In genomic region chr5:1066676-1067075, GRCh38 we compare ENCODE assay signal across 26 cellular contexts. TPM values are rescaled to one million over a fixed set of nuclear protein-coding genes. Genes with fewer than 3 reads are reported as not detected.
DNase-seq lines count a peak whose midpoint lies in the region; ATAC-seq, FAIRE-seq and TF ChIP-seq lines count a peak whose summit lies in the region.
"Had no signal": no experiment of that assay in that cellular context is flagged by ENCODE, and none has a peak within 500 bp of the region (broad histone marks: within the 10 kb centered on the region; RNA-seq: fewer than 3 reads in every experiment).

No MANE protein-coding gene starts in this region.

- in situ Hi-C loops in K562 (cut with MboI), result no loop called here

- H3K9me3 ChIP-seq in K562 (replicated peaks; ENCODE audit: control insufficient read depth, insufficient read depth, low read depth, low read length) (no peaks in the 10 kb centered on the region), osteoblast (ENCODE audit: low read depth, low read length) (no peaks in the 10 kb centered on the region), PC-3 (ENCODE audit: low read length) (no peaks in the 10 kb centered on the region)

- H3K36me3 ChIP-seq in K562 (ENCODE audit: control insufficient read depth, insufficient read depth, low read length) (no peaks in the 10 kb centered on the region), osteoblast (ENCODE audit: insufficient read depth, low read length) (no peaks in the 10 kb centered on the region), PC-3 (ENCODE audit: low read depth, low read length) (no peaks in the 10 kb centered on the region; the same call in 1 of the 2 replicates)

- H3K27me3 ChIP-seq in K562 (ENCODE audit: control insufficient read depth in 2 of 2, insufficient read depth in 2 of 2, low read length in 2 of 2) (peaks cover 0 to 44% of the 10 kb centered on the region in 2 experiments; a peak in 4 of 5 replicates), osteoblast (ENCODE audit: insufficient read depth, low read length) (no peaks in the 10 kb centered on the region), PC-3 (ENCODE audit: low read length) (no peaks in the 10 kb centered on the region)

- BruUV-seq in K562 (replicated peaks; lab: Mats Ljungman, UMichigan) (no TSS peak), PC-3 (replicated peaks; lab: Mats Ljungman, UMichigan) (no TSS peak)

- H3K4me2 ChIP-seq in K562 (ENCODE audit: insufficient read depth, low read length) (no peak overlapping the region), osteoblast (ENCODE audit: insufficient read depth, low read length) (no peak overlapping the region), PC-3 (ENCODE audit: low read length) (no peak overlapping the region)

- H3K4me3 Mint-ChIP-seq in activated T-cell treated with anti-CD3 and anti-CD28 coated beads, Interleukin-2, amount 50 U/mL, for 24 hours, result no peak overlapping the region
- H3K4me3 Mint-ChIP-seq in natural killer cell treated with Interleukin-12 subunit alpha and Interleukin-12 subunit beta and Interleukin-15 and Interleukin-18, amount 100 ng/mL, for 72 hours, result no peak overlapping the region
- no peak overlapping the region for H3K4me3 Mint-ChIP-seq in natural killer cell
- H3K4me3 Mint-ChIP-seq: CD4-positive, CD25-positive, alpha-beta regulatory T cell had no signal

- peaks cover 48% of the 10 kb centered on the region for H3K36me3 Mint-ChIP-seq in activated T-cell treated with anti-CD3 and anti-CD28 coated beads, Interleukin-2, amount 50 U/mL, for 24 hours (ENCODE audit: low read depth)
- H3K36me3 Mint-ChIP-seq in natural killer cell treated with Interleukin-12 subunit alpha and Interleukin-12 subunit beta and Interleukin-15 and Interleukin-18, amount 100 ng/mL, for 72 hours, result no peaks in the 10 kb centered on the region
- no peaks in the 10 kb centered on the region for H3K36me3 Mint-ChIP-seq in natural killer cell

- H3K9ac ChIP-seq in K562 (ENCODE audit: insufficient read depth in 1 of 2, low read depth in 2 of 2, low read length in 2 of 2), result no peak overlapping the region; a peak in 1 of 4 replicates
- H3K9ac ChIP-seq in PC-3 (ENCODE audit: low read length), result no peak overlapping the region
- H3K9ac ChIP-seq: GM23248 had no signal

- CTCF ChIA-PET in K562 (lab: Yijun Ruan, JAX; ENCODE audit: low intra/inter-chr PET ratio), result no interaction called here
- CTCF ChIA-PET in PC-3 (lab: Charles Lee), result no interaction called here

- H3K4me1 ChIP-seq in K562 (replicated peaks in 1 of 2; ENCODE audit: control insufficient read depth in 2 of 2, insufficient read depth in 2 of 2, low read length in 2 of 2) (peaks cover 14 to 59% of the 10 kb centered on the region in 2 experiments; a peak in 4 of 5 replicates), osteoblast (ENCODE audit: insufficient read depth, low read length) (no peaks in the 10 kb centered on the region), PC-3 (ENCODE audit: insufficient read depth, low read length) (no peaks in the 10 kb centered on the region)

- POLR2A ChIA-PET in K562 (lab: Yijun Ruan, JAX), result interaction anchor here (0.6 to 1.3 kb wide), 4 partner anchors 9 to 51 kb away, joined by 3 to 5 read pairs (median 4); no protein-coding TSS in a partner anchor
- POLR2A ChIA-PET in PC-3 (lab: Charles Lee; ENCODE audit: unreplicated experiment), result no interaction called here

- peak overlapping the region; percentile 63 for H3K27ac Mint-ChIP-seq in activated T-cell treated with anti-CD3 and anti-CD28 coated beads, Interleukin-2, amount 50 U/mL, for 24 hours
- H3K27ac Mint-ChIP-seq in natural killer cell treated with Interleukin-12 subunit alpha and Interleukin-12 subunit beta and Interleukin-15 and Interleukin-18, amount 100 ng/mL, for 72 hours, result no peak overlapping the region
- H3K27ac Mint-ChIP-seq in natural killer cell, result peak overlapping the region in 1 of 2 donors; percentile 33

- no peak for FAIRE-seq in K562 (lab: Jason Lieb, UNC)
- FAIRE-seq: GM12891, HTR-8/SVneo, RCC 7860 had no signal

- TF ChIP-seq POLR2A in K562 (conservative IDR thresholded peaks at IDR 0.05), result no peak

- no peaks in the 10 kb centered on the region for H3K27me3 Mint-ChIP-seq in activated T-cell treated with anti-CD3 and anti-CD28 coated beads, Interleukin-2, amount 50 U/mL, for 24 hours
- H3K27me3 Mint-ChIP-seq in natural killer cell treated with Interleukin-12 subunit alpha and Interleukin-12 subunit beta and Interleukin-15 and Interleukin-18, amount 100 ng/mL, for 72 hours, result no peaks in the 10 kb centered on the region
- no peaks in the 10 kb centered on the region for H3K27me3 Mint-ChIP-seq in natural killer cell (ENCODE audit: low read depth in 2 of 2)
- H3K27me3 Mint-ChIP-seq: CD4-positive, CD25-positive, alpha-beta regulatory T cell had no signal

- H3K27ac ChIP-seq in K562 (ENCODE audit: extremely low read depth, low read depth, low read length) (no peak overlapping the region), osteoblast (ENCODE audit: low read depth, low read length) (no peak overlapping the region), PC-3 (ENCODE audit: low read length) (no peak overlapping the region)
- H3K27ac ChIP-seq: GM23248 had no signal

- no peak for TF ChIP-seq EP300 in K562 (IDR thresholded peaks at IDR 0.05; ENCODE audit: low read length)

- TF ChIP-seq RAD21 in K562 (CRISPR knock-in tag; conservative IDR thresholded peaks at IDR 0.05 in 1 of 2, IDR thresholded peaks at IDR 0.05 in 1 of 2), result no peak

- ATAC-seq in natural killer cell treated with Interleukin-12 subunit alpha and Interleukin-12 subunit beta and Interleukin-15 and Interleukin-18, amount 100 ng/mL, for 72 hours, result peak in 1 of 2 donors; percentile 16
- no peak for ATAC-seq in natural killer cell
- peak; percentile 10; the same call in 2 of the 3 replicates for ATAC-seq in K562
- ATAC-seq in PC-3, result no peak
- ATAC-seq: HCT116 had no signal

- TF ChIP-seq CTCF in natural killer cell (IDR thresholded peaks at IDR 0.05) (no peak), K562 (IDR thresholded peaks at IDR 0.05 in 2 of 3, conservative IDR thresholded peaks at IDR 0.05 in 1 of 3; ENCODE audit: insufficient read depth in 2 of 3, low read depth in 1 of 3, low read length in 3 of 3) (no peak), osteoblast (IDR thresholded peaks at IDR 0.05; ENCODE audit: extremely low read depth, low read depth, low read length) (no peak), PC-3 (conservative IDR thresholded peaks at IDR 0.05; ENCODE audit: low read depth, low read length) (no peak)

- H3K4me3 ChIP-seq in K562 (no peak overlapping the region), osteoblast (ENCODE audit: insufficient read depth, low read length) (no peak overlapping the region), PC-3 (ENCODE audit: low read length) (no peak overlapping the region)
- H3K4me3 ChIP-seq: GM23248 had no signal

- no peaks in the 10 kb centered on the region for H3K4me1 Mint-ChIP-seq in activated T-cell treated with anti-CD3 and anti-CD28 coated beads, Interleukin-2, amount 50 U/mL, for 24 hours (ENCODE audit: low read depth)
- no peaks in the 10 kb centered on the region for H3K4me1 Mint-ChIP-seq in natural killer cell treated with Interleukin-12 subunit alpha and Interleukin-12 subunit beta and Interleukin-15 and Interleukin-18, amount 100 ng/mL, for 72 hours (ENCODE audit: low read depth in 2 of 2)
- no peaks in the 10 kb centered on the region for H3K4me1 Mint-ChIP-seq in natural killer cell
- H3K4me1 Mint-ChIP-seq: CD4-positive, CD25-positive, alpha-beta regulatory T cell had no signal

- no peaks in the 10 kb centered on the region for H3K9me2 ChIP-seq in PC-3 (replicated peaks; ENCODE audit: low read length)

- no peaks in the 10 kb centered on the region for H3K9me1 ChIP-seq in K562 (ENCODE audit: control insufficient read depth, insufficient read depth, low read length)

- WGBS in K562 (ENCODE audit: insufficient coverage, low coverage, missing lambda C conversion rate), result 30% methylated on average over 12 of the region's 12 CpGs

- H3K9me3 Mint-ChIP-seq in activated T-cell treated with anti-CD3 and anti-CD28 coated beads, Interleukin-2, amount 50 U/mL, for 24 hours, result no peaks in the 10 kb centered on the region
- no peaks in the 10 kb centered on the region for H3K9me3 Mint-ChIP-seq in natural killer cell treated with Interleukin-12 subunit alpha and Interleukin-12 subunit beta and Interleukin-15 and Interleukin-18, amount 100 ng/mL, for 72 hours
- H3K9me3 Mint-ChIP-seq in natural killer cell, result no peaks in the 10 kb centered on the region

- DNase-seq in activated T-cell treated with anti-CD3 and anti-CD28 coated beads, Interleukin-2, amount 50 U/mL, for 24 hours, result no peak
- no peak for DNase-seq in activated T-cell treated with anti-CD3 and anti-CD28 coated beads for 4 hours
- peak; percentile 22 for DNase-seq in natural killer cell treated with Interleukin-12 subunit alpha and Interleukin-12 subunit beta and Interleukin-15 and Interleukin-18, amount 100 ng/mL, for 72 hours (ENCODE audit: low spot score)
- no peak for DNase-seq in natural killer cell
- no peak for DNase-seq in K562 (ENCODE audit: extremely low read depth in 1 of 4, low spot score in 3 of 4)
- peak; percentile 85 for DNase-seq in osteoblast (ENCODE audit: insufficient read length, low spot score, missing footprints)
- no peak for DNase-seq in GOT3 (lab: John Stamatoyannopoulos, UW)
- DNase-seq in PC-3, result no peak
- DNase-seq: AML-193; CD4-positive, CD25-positive, alpha-beta regulatory T cell; DMS153; GM23248; IMR-90; MV-4-11; NCI-H1105 treated with DMSO at 0.1 percent for 48 hours; NCI-H2029 treated with DMSO at 0.1 percent for 48 hours; NCI-H2171; NCI-H345; NCI-H524; NCI-H82; SHP77 had no signal

- intact Hi-C loops in natural killer cell (cut with micrococcal nuclease), result no loop called here
- intact Hi-C loops in K562 (cut with micrococcal nuclease), result loop anchor here (5.0 kb wide), 1 partner anchor 51 kb away; no protein-coding TSS in a partner anchor
- intact Hi-C loops in PC-3 (cut with micrococcal nuclease), result no loop called here

- H3K79me2 ChIP-seq in K562 (ENCODE audit: control insufficient read depth, insufficient read depth, low read length) (no peaks in the 10 kb centered on the region), osteoblast (ENCODE audit: insufficient read depth, low read length) (no peaks in the 10 kb centered on the region), PC-3 (ENCODE audit: low read length) (no peaks in the 10 kb centered on the region)

- peaks cover 24% of the 10 kb centered on the region for H4K20me1 ChIP-seq in K562 (replicated peaks; ENCODE audit: control insufficient read depth, insufficient read depth, low read length)
- H4K20me1 ChIP-seq in osteoblast (ENCODE audit: insufficient read depth, low read length), result no peaks in the 10 kb centered on the region
- H4K20me1 ChIP-seq in PC-3 (ENCODE audit: low read length), result no peaks in the 10 kb centered on the region

- no peaks in the 10 kb centered on the region for H3F3A ChIP-seq in PC-3 (ENCODE audit: low read length, unreplicated experiment)

- H2AFZ ChIP-seq in K562 (ENCODE audit: low read depth, low read length) (no peak overlapping the region), osteoblast (ENCODE audit: low read length) (no peak overlapping the region), PC-3 (ENCODE audit: low read length) (no peak overlapping the region)
- H2AFZ ChIP-seq: GM23248 had no signal

RNA-seq across cellular contexts. Expression of gene SLC12A7, which starts 45.2 kb away (rescaled TPM):
- 10 to 100 TPM; 13.5 to 21.9 TPM for total RNA-seq in natural killer cell treated with Interleukin-12 subunit alpha and Interleukin-12 subunit beta and Interleukin-15 and Interleukin-18, amount 100 ng/mL, for 72 hours
- total RNA-seq in natural killer cell (10 to 100 TPM; 53.2 to 92.5 (median 81.3) TPM), K562 (2014; rRNA removed) (1.1 and 1.3 TPM in 2 replicates), K562 (2014; rRNA removed; fragmentation: Illumina TruSeq; extraction: Trizol) (0.11 and 0.22 TPM in 2 replicates), K562 (2015; rRNA removed; fragmentation: Illumina TruSeq; extraction: Trizol) (0.51 and 0.53 TPM in 2 replicates), K562 (2021) (1.8 and 1.9 TPM in 2 replicates), osteoblast (6.9 and 8.0 TPM in 2 replicates), PC-3 (2014; rRNA removed) (48.2 and 58.3 TPM in 2 replicates)
- total RNA-seq in K562 (2011; cell fraction: chromatin; rRNA removed; ENCODE audit: low replicate concordance), result 13.6 and 46.2 TPM in 2 replicates
- total RNA-seq in K562 (2011; cell fraction: nucleolus; rRNA removed), result 15.9 and 26.2 TPM in 2 replicates
- 8.9 and 10.9 TPM in 2 replicates for total RNA-seq in K562 (2011; cell fraction: nucleoplasm; rRNA removed)
- polyA plus RNA-seq in K562 (2011; rRNA removed) (3.1 and 15.7 TPM in 2 replicates), K562 (2014; fragmentation: Illumina TruSeq; extraction: Trizol) (0.56 and 0.83 TPM in 2 replicates), K562 (2014; fragmentation: Nextera tagmentation; extraction: Ambion mirVana) (under 1 TPM; 0.01 to 0.04 TPM), K562 (2014; rRNA removed) (0.73 and 1.0 TPM in 2 replicates)
- 5.3 and 11.3 TPM in 2 replicates for polyA plus RNA-seq in K562 (2011; cell fraction: cytosol; rRNA removed)
- 55.8 and 115 TPM in 2 replicates for polyA plus RNA-seq in K562 (2011; cell fraction: nucleus; rRNA removed)
- polyA plus RNA-seq in K562 (2012), result 1.2 and 3.8 TPM in 2 replicates
- polyA minus RNA-seq in K562 (2011; rRNA and poly(A)+ RNA removed), result 2.5 and 9.1 TPM in 2 replicates
- 5.9 and 21.7 TPM in 2 replicates for polyA minus RNA-seq in K562 (2011; cell fraction: cytosol; rRNA and poly(A)+ RNA removed)
- 13.1 and 36.8 TPM in 2 replicates for polyA minus RNA-seq in K562 (2011; cell fraction: nucleus; rRNA and poly(A)+ RNA removed)

RNA-seq across cellular contexts. Expression of gene NKD2, which starts 58.1 kb away (rescaled TPM):
- under 1 TPM in 1 of 2 donors, not detected in 1; 0.53 TPM for total RNA-seq in natural killer cell treated with Interleukin-12 subunit alpha and Interleukin-12 subunit beta and Interleukin-15 and Interleukin-18, amount 100 ng/mL, for 72 hours
- total RNA-seq in natural killer cell (not detected), K562 (2014; rRNA removed) (0.12 and 0.64 TPM in 2 replicates), K562 (2014; rRNA removed; fragmentation: Illumina TruSeq; extraction: Trizol) (not detected in 2 replicates), K562 (2015; rRNA removed; fragmentation: Illumina TruSeq; extraction: Trizol) (not detected in 2 replicates), K562 (2021) (0.35 and 0.38 TPM in 2 replicates), osteoblast (under 0.01 TPM in 1 of 2 replicates, not detected in the other), PC-3 (2014; rRNA removed) (1.6 and 6.7 TPM in 2 replicates)
- 0.55 and 2.0 TPM in 2 replicates for total RNA-seq in K562 (2011; cell fraction: chromatin; rRNA removed; ENCODE audit: low replicate concordance)
- 0.67 and 1.7 TPM in 2 replicates for total RNA-seq in K562 (2011; cell fraction: nucleolus; rRNA removed)
- 0.37 TPM in 1 of 2 replicates, not detected in the other for total RNA-seq in K562 (2011; cell fraction: nucleoplasm; rRNA removed)
- polyA plus RNA-seq in K562 (2011; rRNA removed) (0.20 and 0.65 TPM in 2 replicates), K562 (2014; fragmentation: Illumina TruSeq; extraction: Trizol) (not detected in 2 replicates), K562 (2014; fragmentation: Nextera tagmentation; extraction: Ambion mirVana) (not detected), K562 (2014; rRNA removed) (0.09 TPM in 1 of 2 replicates, not detected in the other)
- polyA plus RNA-seq in K562 (2011; cell fraction: cytosol; rRNA removed), result 0.29 TPM in 1 of 2 replicates, not detected in the other
- polyA plus RNA-seq in K562 (2011; cell fraction: nucleus; rRNA removed), result 3.0 and 5.0 TPM in 2 replicates
- 0.16 and 0.98 TPM in 2 replicates for polyA plus RNA-seq in K562 (2012)
- polyA minus RNA-seq in K562 (2011; rRNA and poly(A)+ RNA removed), result not detected in 2 replicates
- polyA minus RNA-seq in K562 (2011; cell fraction: cytosol; rRNA and poly(A)+ RNA removed), result 1.3 TPM in 1 of 2 replicates, not detected in the other
- 1.00 and 1.3 TPM in 2 replicates for polyA minus RNA-seq in K562 (2011; cell fraction: nucleus; rRNA and poly(A)+ RNA removed)
- total RNA-seq: CD4-positive, CD25-positive, alpha-beta regulatory T cell; GM23248; IMR-90 had no signal
- polyA plus RNA-seq: AG04450; CD4-positive, CD25-positive, alpha-beta regulatory T cell; GM23248; IMR-90 had no signal

Comparison
In these comparisons a context has a peak if more than half of its experiments do, and no peak if none do; other contexts are left out.
1. DNase-seq: peak in natural killer cell treated with Interleukin-12 subunit alpha and Interleukin-12 subunit beta and Interleukin-15 and Interleukin-18, amount 100 ng/mL, for 72 hours (single experiment) and osteoblast (single experiment); none in activated T-cell treated with anti-CD3 and anti-CD28 coated beads, Interleukin-2, amount 50 U/mL, for 24 hours (single experiment), activated T-cell treated with anti-CD3 and anti-CD28 coated beads for 4 hours (single experiment), natural killer cell (single experiment), K562 (0 of 4), GOT3 (single experiment) and PC-3 (single experiment).